ENCODE assay signal across 8 cellular contexts in genomic region chr7:94656658-94656924, GRCh38. TPM values are rescaled to one million over a fixed set of nuclear protein-coding genes. Genes with fewer than 3 reads are reported as not detected.
A peak's percentile ranks its signal among the peaks of the same experiment; 100 is the strongest.
DNase-seq lines count a peak whose midpoint lies in the region; ATAC-seq and TF ChIP-seq lines count a peak whose summit lies in the region.

No MANE protein-coding gene starts in this region.

- no peaks in the 10 kb centered on the region for H3K9me3 ChIP-seq in right atrium auricular region
- no peaks in the 10 kb centered on the region for H3K9me3 ChIP-seq in mucosa of stomach (ENCODE audit: control insufficient read depth, low read length)

- no peaks in the 10 kb centered on the region for H3K36me3 ChIP-seq in right atrium auricular region
- H3K36me3 ChIP-seq in mucosa of stomach (ENCODE audit: control insufficient read depth, insufficient read depth, low read length): no peaks in the 10 kb centered on the region

- in situ Hi-C loops in KBM-7 (cut with MboI; ENCODE audit: low pct_unique_long_range_greater_than_20kb, low sequenced_read_pairs): no loop called here

- DNase-seq in right atrium auricular region (ENCODE audit: low spot score) (no peak), left cardiac atrium (no peak), cardiac fibroblast (ENCODE audit: low read depth in 2 of 2) (no peak), middle frontal gyrus (ENCODE audit: extremely low spot score, low spot score) (no peak), KBM-7 (no peak)
- no peak for DNase-seq in stimulated activated naive CD4-positive, alpha-beta T cell treated with Interleukin-2 at 50 U/mL for 16 hours (lab: John Stamatoyannopoulos, UW)

- H3K9ac ChIP-seq in mucosa of stomach (ENCODE audit: low read length): no peak overlapping the region

- no peak for ATAC-seq in left cardiac atrium
- no peak for ATAC-seq in HG03097 (IDR thresholded peaks at IDR 0.05; ENCODE audit: low FRiP score, unreplicated experiment)

- peak overlapping the region; percentile 69 to 75 for H3K4me3 ChIP-seq in right atrium auricular region
- H3K4me3 ChIP-seq in cardiac fibroblast (replicated peaks in 1 of 2; ENCODE audit: low read depth in 2 of 2, low read length in 2 of 2): peak overlapping the region; percentile 67 to 76
- peak overlapping the region; percentile 36 for H3K4me3 ChIP-seq in mucosa of stomach (ENCODE audit: low read length)

- intact Hi-C loops in left cardiac atrium (cut with DNase I): loop anchor here (10.0 kb wide), 1 partner anchor 202 kb away; no protein-coding TSS in a partner anchor

- TF ChIP-seq CTCF in right atrium auricular region (IDR thresholded peaks at IDR 0.05): no peak
- no peak for TF ChIP-seq CTCF in cardiac fibroblast (IDR thresholded peaks at IDR 0.05; ENCODE audit: low read depth, low read length)

- H3K27me3 ChIP-seq in right atrium auricular region (no peaks in the 10 kb centered on the region), mucosa of stomach (ENCODE audit: control insufficient read depth, insufficient read depth, low read length) (peaks cover 27% of the 10 kb centered on the region)

- H3K27ac ChIP-seq in right atrium auricular region: peak overlapping the region in 1 of 2 donors; percentile 74

- H3K4me1 ChIP-seq in right atrium auricular region: peaks cover 0 to 14% of the 10 kb centered on the region in 2 donors
- peaks cover 15% of the 10 kb centered on the region for H3K4me1 ChIP-seq in mucosa of stomach (ENCODE audit: control insufficient read depth, insufficient read depth, low read length)

RNA-seq across cellular contexts. Expression of gene SGCE, which starts 0.7 kb away (rescaled TPM):
- total RNA-seq in right atrium auricular region (10 to 100 TPM; 41.0 to 75.9 TPM), left cardiac atrium (10 to 100 TPM; 40.7 to 42.9 TPM)
